1 cellular context compared by ENCODE assay signal in genomic region chr1:7117265-7117598, GRCh38.
TF ChIP-seq lines count a peak whose summit lies in the region.

No MANE protein-coding gene starts in this region.

TF ChIP-seq in IMR-90, 13 proteins besides CTCF, POLR2A, EP300 and RAD21 (continued from another document):
- no peak for TF ChIP-seq USF2 (IDR thresholded peaks at IDR 0.05; ENCODE audit: low read depth, low read length)
TF ChIP-seq in IMR-90: peak in this region for 0.
